9 cellular contexts compared by ENCODE assay signal in the genomic region with DNA sequence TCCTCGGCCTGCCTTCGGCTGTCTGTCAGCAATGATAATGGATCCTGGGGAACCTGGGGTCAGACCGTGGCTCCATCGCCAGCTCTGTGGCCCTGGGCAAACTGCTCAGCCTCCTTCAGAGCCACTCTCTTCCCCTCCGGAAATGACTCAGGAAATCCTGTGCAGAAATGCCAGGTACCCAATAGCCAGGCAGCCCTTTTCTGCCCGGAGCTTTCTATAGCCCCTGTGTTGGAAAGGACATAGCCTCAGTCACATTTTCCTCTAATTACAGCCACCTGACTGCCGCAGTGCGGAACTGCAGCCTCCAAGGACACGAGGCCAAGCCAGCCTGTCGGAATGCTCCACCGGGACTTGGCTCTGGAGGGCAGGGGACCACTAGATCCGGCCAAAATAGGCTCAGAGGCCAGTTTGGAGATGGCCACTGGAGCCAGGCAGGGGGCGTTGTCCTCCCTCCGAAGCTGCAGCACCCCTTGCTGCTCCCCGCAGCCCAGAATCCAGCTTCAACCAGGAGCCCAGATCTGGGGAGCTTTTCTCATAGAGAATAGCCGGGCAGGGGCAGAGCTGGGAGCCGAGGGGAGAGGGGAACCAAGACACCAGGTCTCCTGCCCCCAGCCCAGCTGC. TPM values are rescaled to one million over a fixed set of nuclear protein-coding genes. Genes with fewer than 3 reads are reported as not detected.
DNase-seq lines count a peak whose midpoint lies in the region; ATAC-seq and TF ChIP-seq lines count a peak whose summit lies in the region.
"Had no signal": no experiment of that assay in that cellular context is flagged by ENCODE, and none has a peak within 500 bp of the region (broad histone marks: within the 10 kb centered on the region; RNA-seq: fewer than 3 reads in every experiment).

No MANE protein-coding gene starts in this region.

- POLR2A ChIA-PET in MCF 10A (lab: Yijun Ruan, JAX) (interaction anchor here (1.3 kb wide), 1 partner anchor 9 kb away, joined by 5 read pairs; no protein-coding TSS in a partner anchor), SK-N-SH (lab: Yijun Ruan, JAX) (no interaction called here)

- H3K9me3 ChIP-seq in breast epithelium (no peaks in the 10 kb centered on the region), heart right ventricle (no peaks in the 10 kb centered on the region), upper lobe of right lung (no peaks in the 10 kb centered on the region), SK-N-SH (no peaks in the 10 kb centered on the region)

- H3F3A ChIP-seq in SK-N-SH (replicated peaks; ENCODE audit: insufficient read depth), result no peaks in the 10 kb centered on the region

- TF ChIP-seq POLR2A in breast epithelium (IDR thresholded peaks at IDR 0.05), result no peak

- H3K4me3 ChIP-seq in breast epithelium (no peak overlapping the region), heart right ventricle (no peak overlapping the region), upper lobe of right lung (no peak overlapping the region), SK-N-SH (ENCODE audit: low read depth in 2 of 2, low read length in 1 of 2) (no peak overlapping the region)

- H3K27me3 ChIP-seq in breast epithelium, result no peaks in the 10 kb centered on the region
- no peaks in the 10 kb centered on the region for H3K27me3 ChIP-seq in heart right ventricle
- H3K27me3 ChIP-seq in upper lobe of right lung, result no peaks in the 10 kb centered on the region
- peaks cover 7% of the 10 kb centered on the region for H3K27me3 ChIP-seq in SK-N-SH (ENCODE audit: insufficient read depth)

- ATAC-seq in heart right ventricle, result peak; percentile 58 to 85 (median 74)
- no peak for ATAC-seq in upper lobe of right lung
- ATAC-seq in HG03097 (IDR thresholded peaks at IDR 0.05; ENCODE audit: low FRiP score, unreplicated experiment), result no peak

- no peak for TF ChIP-seq EP300 in SK-N-SH (IDR thresholded peaks at IDR 0.05; ENCODE audit: borderline replicate concordance in 1 of 2, low read depth in 1 of 2, low read length in 1 of 2)

- H3K4me1 Mint-ChIP-seq in MCF 10A (ENCODE audit: insufficient read depth, unreplicated experiment), result peaks cover 12% of the 10 kb centered on the region

- no peak for TF ChIP-seq RAD21 in SK-N-SH (IDR thresholded peaks at IDR 0.05; ENCODE audit: low read length)

- WGBS in heart right ventricle, 2 donors, result 39 to 41% methylated on average over 17 of the region's 17 CpGs
- WGBS in SK-N-SH (ENCODE audit: low lambda C conversion rate), result 82% methylated on average over 17 of the region's 17 CpGs

- DNase-seq in MCF 10A (ENCODE audit: unreplicated experiment) (peak; percentile 66), breast epithelium (ENCODE audit: low spot score in 2 of 2) (no peak), UCSD-AML1 (lab: John Stamatoyannopoulos, UW; ENCODE audit: unreplicated experiment) (peak; percentile 69), heart right ventricle (peak in 1 of 2 donors; percentile 36), upper lobe of right lung (no peak), NCI-H510A treated with DMSO at 0.1 percent for 48 hours (lab: John Stamatoyannopoulos, UW) (no peak), SK-N-SH (no peak)
- DNase-seq: COR-L47 had no signal

- no peaks in the 10 kb centered on the region for H4K20me1 ChIP-seq in SK-N-SH (ENCODE audit: insufficient read depth)

- intact Hi-C loops in MCF 10A (cut with micrococcal nuclease), result no loop called here
- intact Hi-C loops in breast epithelium (cut with DNase I; ENCODE audit: low total_unique reads), result no loop called here
- intact Hi-C loops in heart right ventricle (cut with DNase I), result no loop called here
- intact Hi-C loops in upper lobe of right lung (cut with DNase I), result no loop called here

- H3K27ac ChIP-seq in breast epithelium, result peak overlapping the region in 1 of 2 donors; percentile 52
- H3K27ac ChIP-seq in heart right ventricle, result peak overlapping the region in 6 of 10 donors; percentile 11 to 56 (median 32)
- H3K27ac ChIP-seq in upper lobe of right lung, result no peak overlapping the region
- H3K27ac ChIP-seq in SK-N-SH (ENCODE audit: low read depth in 2 of 2, low read length in 1 of 2), result no peak overlapping the region

- H3K4me3 Mint-ChIP-seq in MCF 10A (ENCODE audit: unreplicated experiment), result no peak overlapping the region

- H3K27ac Mint-ChIP-seq in MCF 10A (ENCODE audit: low read depth, unreplicated experiment), result peak overlapping the region; percentile 59

- TF ChIP-seq CTCF in MCF 10A (IDR thresholded peaks at IDR 0.05; ENCODE audit: unreplicated experiment) (no peak), breast epithelium (IDR thresholded peaks at IDR 0.05) (no peak), heart right ventricle (IDR thresholded peaks at IDR 0.05) (peak in 7 of 9 donors; percentile 29 to 43 (median 34)), upper lobe of right lung (IDR thresholded peaks at IDR 0.05) (peak; percentile 19), SK-N-SH (IDR thresholded peaks at IDR 0.05) (no peak)

- H3K36me3 ChIP-seq in breast epithelium (no peaks in the 10 kb centered on the region), heart right ventricle (no peaks in the 10 kb centered on the region), upper lobe of right lung (no peaks in the 10 kb centered on the region), SK-N-SH (replicated peaks in 1 of 2; ENCODE audit: control insufficient read depth in 1 of 2, insufficient read depth in 2 of 2, low read length in 1 of 2) (no peaks in the 10 kb centered on the region)

- CTCF ChIA-PET in MCF 10A (lab: Yijun Ruan, JAX) (interaction anchor here (0.5 kb wide), 1 partner anchor 1923 kb away, joined by 3 read pairs; no protein-coding TSS in a partner anchor), SK-N-SH (lab: Yijun Ruan, JAX) (interaction anchor here (1.0 to 1.3 kb wide), 3 partner anchors 11 to 36 kb away, joined by 3 to 4 read pairs (median 3); a partner anchor contains a TSS)

- no peak overlapping the region for H2AFZ ChIP-seq in SK-N-SH (ENCODE audit: low read depth)

- no peaks in the 10 kb centered on the region for H3K36me3 Mint-ChIP-seq in MCF 10A (ENCODE audit: insufficient read depth, unreplicated experiment)

- no peaks in the 10 kb centered on the region for H3K27me3 Mint-ChIP-seq in MCF 10A (ENCODE audit: insufficient read depth, unreplicated experiment)

- H3K9me3 Mint-ChIP-seq in MCF 10A (ENCODE audit: unreplicated experiment), result no peaks in the 10 kb centered on the region

- BruUV-seq in MCF 10A (replicated peaks; lab: Mats Ljungman, UMichigan), result no TSS peak

- no peaks in the 10 kb centered on the region for H3K9me2 ChIP-seq in SK-N-SH

- H3K9ac ChIP-seq in SK-N-SH, result no peak overlapping the region

- no peaks in the 10 kb centered on the region for H3K4me1 ChIP-seq in breast epithelium
- H3K4me1 ChIP-seq in heart right ventricle, result peaks cover 0 to 22% (median 10%) of the 10 kb centered on the region in 9 donors
- no peaks in the 10 kb centered on the region for H3K4me1 ChIP-seq in upper lobe of right lung
- peaks cover 0 to 12% of the 10 kb centered on the region in 2 experiments; a peak in 1 of 4 replicates for H3K4me1 ChIP-seq in SK-N-SH (ENCODE audit: control insufficient read depth in 1 of 2, insufficient read depth in 2 of 2, low read depth in 1 of 2, low read length in 1 of 2)

- no peaks in the 10 kb centered on the region for H3K79me2 ChIP-seq in SK-N-SH (ENCODE audit: insufficient read depth)

- no peak overlapping the region for H3K4me2 ChIP-seq in SK-N-SH

TF ChIP-seq in SK-N-SH, 30 proteins besides CTCF, POLR2A, EP300 and RAD21 (continues in another document):
- TF ChIP-seq FOXJ3 (CRISPR knock-in tag; IDR thresholded peaks at IDR 0.05), result no peak
- no peak for TF ChIP-seq SMC3 (IDR thresholded peaks at IDR 0.05; ENCODE audit: low read depth, low read length)
- TF ChIP-seq NRF1 (IDR thresholded peaks at IDR 0.05; ENCODE audit: low read depth, low read length), result no peak
- TF ChIP-seq RCOR1 (IDR thresholded peaks at IDR 0.05; ENCODE audit: low read length), result no peak
- TF ChIP-seq POLR2AphosphoS5 (IDR thresholded peaks at IDR 0.05; ENCODE audit: low read depth, low read length), result no peak
- TF ChIP-seq, protein P1, sequence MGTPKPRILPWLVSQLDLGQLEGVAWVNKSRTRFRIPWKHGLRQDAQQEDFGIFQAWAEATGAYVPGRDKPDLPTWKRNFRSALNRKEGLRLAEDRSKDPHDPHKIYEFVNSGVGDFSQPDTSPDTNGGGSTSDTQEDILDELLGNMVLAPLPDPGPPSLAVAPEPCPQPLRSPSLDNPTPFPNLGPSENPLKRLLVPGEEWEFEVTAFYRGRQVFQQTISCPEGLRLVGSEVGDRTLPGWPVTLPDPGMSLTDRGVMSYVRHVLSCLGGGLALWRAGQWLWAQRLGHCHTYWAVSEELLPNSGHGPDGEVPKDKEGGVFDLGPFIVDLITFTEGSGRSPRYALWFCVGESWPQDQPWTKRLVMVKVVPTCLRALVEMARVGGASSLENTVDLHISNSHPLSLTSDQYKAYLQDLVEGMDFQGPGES (IDR thresholded peaks at IDR 0.05; ENCODE audit: low read depth, low read length), result no peak
- TF ChIP-seq SIN3A (IDR thresholded peaks at IDR 0.05; ENCODE audit: borderline replicate concordance, low read depth, low read length), result no peak
- no peak for TF ChIP-seq MEF2A (IDR thresholded peaks at IDR 0.05; ENCODE audit: borderline replicate concordance, low read depth)
- no peak for TF ChIP-seq RXRA (IDR thresholded peaks at IDR 0.05; ENCODE audit: borderline replicate concordance, low read depth)
- TF ChIP-seq FOSL2 (IDR thresholded peaks at IDR 0.05; ENCODE audit: borderline replicate concordance, low read depth), result no peak

RNA-seq across cellular contexts. Expression of a gene that starts 11.6 kb away (rescaled TPM):
- total RNA-seq in MCF 10A (2022) (37.2 and 37.5 TPM in 2 replicates), breast epithelium (10 to 100 TPM; 37.6 to 42.4 (median 39.0) TPM), heart right ventricle (10 to 100 TPM; 15.2 to 25.4 (median 19.7) TPM), upper lobe of right lung (40.3 TPM)
- polyA plus RNA-seq in heart right ventricle (10 to 100 TPM in 1 of 2 donors, 1 to 10 TPM in 1; 6.6 to 14.3 TPM), SK-N-SH (2012; rRNA removed) (8.5 and 9.1 TPM in 2 replicates)
- polyA plus RNA-seq in SK-N-SH (2012; cell fraction: cytosol; rRNA removed), result 4.4 and 6.4 TPM in 2 replicates
- polyA plus RNA-seq in SK-N-SH (2012; cell fraction: nucleus; rRNA removed), result 25.7 and 27.7 TPM in 2 replicates

RNA-seq across cellular contexts. Expression of a gene that starts 30.3 kb away (rescaled TPM):
- total RNA-seq in MCF 10A (2022) (not detected in 2 replicates), breast epithelium (not detected), heart right ventricle (not detected), upper lobe of right lung (not detected)
- polyA plus RNA-seq in heart right ventricle (under 1 TPM in 1 of 2 donors, not detected in 1; 0.01 TPM), SK-N-SH (2012; rRNA removed) (not detected in 2 replicates)
- not detected in 2 replicates for polyA plus RNA-seq in SK-N-SH (2012; cell fraction: cytosol; rRNA removed)
- polyA plus RNA-seq in SK-N-SH (2012; cell fraction: nucleus; rRNA removed), result 0.05 TPM in 1 of 2 replicates, not detected in the other

RNA-seq across cellular contexts. Expression of a gene that starts 36.7 kb away (rescaled TPM):
- total RNA-seq in MCF 10A (2022) (not detected in 2 replicates), breast epithelium (under 1 TPM in 2 of 3 donors, not detected in 1; 0.29 to 0.80 TPM), heart right ventricle (1 to 10 TPM in 1 of 10 donors, under 1 TPM in 9; 0.15 to 1.2 (median 0.53) TPM), upper lobe of right lung (0.64 TPM)
- polyA plus RNA-seq in heart right ventricle (under 1 TPM; 0.12 to 0.15 TPM), SK-N-SH (2012; rRNA removed) (0.37 and 0.41 TPM in 2 replicates)
- 0.26 and 0.37 TPM in 2 replicates for polyA plus RNA-seq in SK-N-SH (2012; cell fraction: cytosol; rRNA removed)
- polyA plus RNA-seq in SK-N-SH (2012; cell fraction: nucleus; rRNA removed), result 0.48 and 0.76 TPM in 2 replicates

Comparison
In these comparisons a context has a peak if more than half of its experiments do, and no peak if none do; other contexts are left out.
1. DNase-seq: peak in MCF 10A (single experiment) and UCSD-AML1 (single experiment); none in breast epithelium (0 of 2), upper lobe of right lung (single experiment), NCI-H510A treated with DMSO at 0.1 percent for 48 hours (single experiment) and SK-N-SH (single experiment).
2. CTCF ChIP-seq: peak in heart right ventricle (7 of 9) and upper lobe of right lung (single experiment); none in MCF 10A (single experiment), breast epithelium (0 of 3) and SK-N-SH (single experiment).
3. H3K27ac ChIP-seq: peak in heart right ventricle (6 of 10); none in upper lobe of right lung (single experiment) and SK-N-SH (0 of 2).
4. ATAC-seq: peak in heart right ventricle (8 of 8); none in upper lobe of right lung (single experiment) and HG03097 (single experiment).